8 cellular contexts compared by ENCODE assay signal in the genomic region with DNA sequence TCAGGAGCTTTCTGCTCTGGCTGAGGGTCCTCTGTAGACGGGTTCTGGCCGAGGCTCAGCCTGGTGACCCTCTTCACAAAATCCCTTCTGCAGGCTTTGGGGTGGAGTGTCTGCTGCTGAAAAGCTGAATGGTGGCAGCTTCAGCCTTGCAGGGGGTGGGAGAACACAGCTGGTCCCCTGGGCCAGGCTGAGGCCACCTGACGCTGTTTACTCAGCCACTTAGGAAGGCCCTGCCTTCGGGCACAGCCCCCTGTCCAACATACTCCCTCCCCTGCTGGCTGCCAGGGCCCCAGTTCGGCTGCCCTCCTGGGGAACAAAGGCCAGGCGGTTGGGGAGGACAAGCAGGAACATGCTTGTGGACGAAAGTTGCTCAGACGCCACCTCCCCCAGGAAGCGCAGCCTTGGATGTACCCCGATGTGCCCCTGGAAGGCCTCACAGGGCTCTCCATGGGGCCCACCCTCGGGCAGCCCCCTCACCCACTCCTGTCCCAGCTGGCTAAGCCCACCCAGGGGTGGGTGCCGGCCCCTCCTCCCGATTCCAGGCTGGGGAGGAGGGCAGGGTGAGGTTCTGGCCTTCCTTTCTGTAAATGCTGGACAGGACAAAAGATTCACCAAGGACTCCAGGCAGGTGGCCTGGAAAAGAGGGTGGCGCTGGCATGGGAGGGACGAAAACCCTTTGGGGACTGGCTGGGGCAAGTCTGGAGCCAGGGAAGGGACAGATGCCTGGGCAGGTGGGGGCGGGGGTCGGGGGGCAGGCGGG. TPM values are rescaled to one million over a fixed set of nuclear protein-coding genes. Genes with fewer than 3 reads are reported as not detected.
DNase-seq lines count a peak whose midpoint lies in the region; ATAC-seq and TF ChIP-seq lines count a peak whose summit lies in the region.
"Had no signal": no experiment of that assay in that cellular context is flagged by ENCODE, and none has a peak within 500 bp of the region (broad histone marks: within the 10 kb centered on the region; RNA-seq: fewer than 3 reads in every experiment).

A gene (minus strand): TSS at position 130 of the 760 bp plus-strand sequence. CDS start 271 bp downstream, outside the sequence.

- TF ChIP-seq CTCF in WERI-Rb-1 (IDR thresholded peaks at IDR 0.05; ENCODE audit: low read depth, low read length) (no peak), testis (IDR thresholded peaks at IDR 0.05) (no peak), gastrocnemius medialis (IDR thresholded peaks at IDR 0.05 in 4 of 5, conservative IDR thresholded peaks at IDR 0.05 in 1 of 5) (no peak)

- no peak within 1 kb of the TSS; the same call in none of the 2 replicates for H3K4me3 ChIP-seq in WERI-Rb-1 (ENCODE audit: low read depth, low read length)
- peak within 1 kb of the TSS; percentile 24 to 39 for H3K4me3 ChIP-seq in testis
- peak within 1 kb of the TSS in 2 of 4 donors; percentile 28 to 47 for H3K4me3 ChIP-seq in gastrocnemius medialis

- ATAC-seq in gastrocnemius medialis: no peak
- ATAC-seq in GM18502 (IDR thresholded peaks at IDR 0.05; ENCODE audit: poor library complexity, unreplicated experiment): no peak

- DNase-seq in NCI-H1105 (lab: John Stamatoyannopoulos, UW): peak; percentile 88
- DNase-seq in WERI-Rb-1: peak; percentile 83
- peak; percentile 36 for DNase-seq in left kidney (ENCODE audit: low read depth, low spot score)
- DNase-seq in testis: no peak
- DNase-seq in HCEC 1CT: no peak
- DNase-seq in gastrocnemius medialis: no peak
- DNase-seq: activated CD4-positive, alpha-beta T cell treated with anti-CD3 and anti-CD28 coated beads for 4 hours had no signal

- in situ Hi-C loops in gastrocnemius medialis (cut with MboI; ENCODE audit: low sequenced_read_pairs in 4 of 4): no loop called here

- H3K36me3 ChIP-seq in WERI-Rb-1 (no peaks in the 10 kb centered on the region), testis (ENCODE audit: low read depth, missing control alignments) (no peaks in the 10 kb centered on the region), gastrocnemius medialis (no peaks in the 10 kb centered on the region)

- peaks cover 24% of the 10 kb centered on the region for H3K4me1 ChIP-seq in testis
- peaks cover 0 to 3% of the 10 kb centered on the region in 2 donors for H3K4me1 ChIP-seq in gastrocnemius medialis

- intact Hi-C loops in testis (cut with DNase I; ENCODE audit: low total_unique reads): no loop called here
- intact Hi-C loops in gastrocnemius medialis (cut with DNase I; ENCODE audit: low total_unique reads): no loop called here

- 59 to 80% methylated on average over 6 to 18 of the region's 18 CpGs for WGBS in testis, 2 donors

- TF ChIP-seq POLR2A in testis (IDR thresholded peaks at IDR 0.05) (no peak), gastrocnemius medialis (IDR thresholded peaks at IDR 0.05) (no peak)

- H3K9me3 ChIP-seq in WERI-Rb-1 (ENCODE audit: severe bottlenecking) (no peaks in the 10 kb centered on the region), testis (no peaks in the 10 kb centered on the region), gastrocnemius medialis (no peaks in the 10 kb centered on the region)

- H3K27ac ChIP-seq in WERI-Rb-1: peak within 1 kb of the TSS; percentile 94
- H3K27ac ChIP-seq in testis: peak within 1 kb of the TSS; percentile 53 to 79
- H3K27ac ChIP-seq in gastrocnemius medialis: peak within 1 kb of the TSS in 1 of 4 donors; percentile 33

- H3K27me3 ChIP-seq in WERI-Rb-1 (ENCODE audit: insufficient read depth, low read depth, severe bottlenecking) (no peaks in the 10 kb centered on the region), testis (no peaks in the 10 kb centered on the region), gastrocnemius medialis (no peaks in the 10 kb centered on the region)

RNA-seq across cellular contexts. Expression of the gene that starts here (rescaled TPM):
- total RNA-seq in testis (10 to 100 TPM; 10.4 to 14.7 TPM), gastrocnemius medialis (1 to 10 TPM in 3 of 4 donors, under 1 TPM in 1; 0.16 to 1.8 (median 1.3) TPM)
- polyA plus RNA-seq in testis (ENCODE audit: insufficient read depth, low read depth, low replicate concordance): 10.0 TPM

Comparison
In these comparisons a context has a peak if more than half of its experiments do, and no peak if none do; other contexts are left out.
1. RNA of the gene that starts here (total RNA-seq): 10.4 to 14.7 TPM in testis; 0.16 to 1.8 TPM in gastrocnemius medialis; every median in the first group is over 4 times any median in the second.
2. DNase-seq: peak in NCI-H1105 (single experiment), WERI-Rb-1 (single experiment) and left kidney (single experiment); none in testis (single experiment), HCEC 1CT (single experiment) and gastrocnemius medialis (0 of 2).